ENCODE assay signal across 13 cellular contexts in genomic region chr1:167820684-167821355, GRCh38.
DNase-seq lines count a peak whose midpoint lies in the region; ATAC-seq and TF ChIP-seq lines count a peak whose summit lies in the region.
"Had no signal": no experiment of that assay in that cellular context is flagged by ENCODE, and none has a peak within 500 bp of the region (broad histone marks: within the 10 kb centered on the region; RNA-seq: fewer than 3 reads in every experiment).

No MANE protein-coding gene starts in this region.

- H3K9me3 ChIP-seq in right atrium auricular region (peaks cover 0 to 1% of the 10 kb centered on the region in 2 donors), colonic mucosa (no peaks in the 10 kb centered on the region), muscle layer of duodenum (ENCODE audit: control insufficient read depth in 1 of 2, low read length in 2 of 2) (no peaks in the 10 kb centered on the region), vagina (no peaks in the 10 kb centered on the region)

- H3K4me3 ChIP-seq in right atrium auricular region (peak overlapping the region in 1 of 2 donors; percentile 40), colonic mucosa (no peak overlapping the region), muscle layer of duodenum (ENCODE audit: low read depth in 1 of 2, low read length in 2 of 2) (no peak overlapping the region), vagina (peak overlapping the region in 1 of 2 donors; percentile 36)

- peaks cover 7% of the 10 kb centered on the region for H3K4me1 Mint-ChIP-seq in activated naive CD8-positive, alpha-beta T cell treated with anti-CD3 and anti-CD28 coated beads, Interleukin-2, amount 50 U/mL, for 24 hours

- H3K27me3 Mint-ChIP-seq in activated naive CD8-positive, alpha-beta T cell treated with anti-CD3 and anti-CD28 coated beads, Interleukin-2, amount 50 U/mL, for 24 hours, result peaks cover 11% of the 10 kb centered on the region

- no peak overlapping the region for H3K9ac ChIP-seq in colonic mucosa (ENCODE audit: low read depth in 2 of 2, low read length in 2 of 2)

- intact Hi-C loops in Right ventricle myocardium superior (cut with DNase I) (no loop called here), colonic mucosa (cut with DNase I) (no loop called here), vagina (cut with DNase I) (no loop called here)

- ATAC-seq in Right ventricle myocardium superior (ENCODE audit: poor library complexity) (no peak), GM21723 (IDR thresholded peaks at IDR 0.05; ENCODE audit: unreplicated experiment) (no peak)
- ATAC-seq in activated naive CD8-positive, alpha-beta T cell treated with anti-CD3 and anti-CD28 coated beads, Interleukin-2, amount 50 U/mL, for 24 hours, result no peak

- H3K27ac ChIP-seq in right atrium auricular region (peak overlapping the region; percentile 75 to 80), colonic mucosa (peak overlapping the region; percentile 38), muscle layer of duodenum (ENCODE audit: low read length) (peak overlapping the region; percentile 5), vagina (peak overlapping the region; percentile 72)

- H3K36me3 Mint-ChIP-seq in activated naive CD8-positive, alpha-beta T cell treated with anti-CD3 and anti-CD28 coated beads, Interleukin-2, amount 50 U/mL, for 24 hours (ENCODE audit: low read depth), result peaks cover 4% of the 10 kb centered on the region

- H3K27me3 ChIP-seq in right atrium auricular region (no peaks in the 10 kb centered on the region), colonic mucosa (no peaks in the 10 kb centered on the region), muscle layer of duodenum (ENCODE audit: low read depth, low read length) (no peaks in the 10 kb centered on the region), vagina (no peaks in the 10 kb centered on the region)
- H3K27me3 ChIP-seq: upper lobe of left lung had no signal

- DNase-seq in right atrium auricular region (ENCODE audit: low spot score), result no peak
- no peak for DNase-seq in Right ventricle myocardium superior
- no peak for DNase-seq in colonic mucosa
- no peak for DNase-seq in vagina (ENCODE audit: extremely low spot score in 2 of 2)
- no peak for DNase-seq in NCI-H1105 (lab: John Stamatoyannopoulos, UW)
- no peak for DNase-seq in activated naive CD8-positive, alpha-beta T cell treated with anti-CD3 and anti-CD28 coated beads, Interleukin-2, amount 50 U/mL, for 24 hours
- DNase-seq: DMS 273 treated with DMSO at 0.1 percent for 48 hours, KG1, NCI-H1930 had no signal

- no peak overlapping the region for H3K4me3 Mint-ChIP-seq in activated naive CD8-positive, alpha-beta T cell treated with anti-CD3 and anti-CD28 coated beads, Interleukin-2, amount 50 U/mL, for 24 hours

- TF ChIP-seq CTCF in right atrium auricular region (IDR thresholded peaks at IDR 0.05) (no peak), colonic mucosa (IDR thresholded peaks at IDR 0.05) (no peak), vagina (IDR thresholded peaks at IDR 0.05) (no peak)

- no peak overlapping the region for H3K27ac Mint-ChIP-seq in activated naive CD8-positive, alpha-beta T cell treated with anti-CD3 and anti-CD28 coated beads, Interleukin-2, amount 50 U/mL, for 24 hours

- peaks cover 3% of the 10 kb centered on the region for H3K9me3 Mint-ChIP-seq in activated naive CD8-positive, alpha-beta T cell treated with anti-CD3 and anti-CD28 coated beads, Interleukin-2, amount 50 U/mL, for 24 hours

- H3K4me1 ChIP-seq in right atrium auricular region (peaks cover 0 to 14% of the 10 kb centered on the region in 2 donors), colonic mucosa (no peaks in the 10 kb centered on the region), muscle layer of duodenum (ENCODE audit: control insufficient read depth in 1 of 2, insufficient read depth in 2 of 2, low read length in 2 of 2) (no peaks in the 10 kb centered on the region), vagina (no peaks in the 10 kb centered on the region)

- H3K36me3 ChIP-seq in right atrium auricular region (no peaks in the 10 kb centered on the region), colonic mucosa (no peaks in the 10 kb centered on the region), muscle layer of duodenum (ENCODE audit: control insufficient read depth in 1 of 2, insufficient read depth in 2 of 2, low read length in 2 of 2) (no peaks in the 10 kb centered on the region), vagina (no peaks in the 10 kb centered on the region)
- H3K36me3 ChIP-seq: HAP-1, upper lobe of left lung had no signal

- no peak for TF ChIP-seq POLR2A in vagina (IDR thresholded peaks at IDR 0.05)

Comparison
In these comparisons a context has a peak if more than half of its experiments do, and no peak if none do; other contexts are left out.
1. H3K27ac ChIP-seq: peak in every context shown above with its lines; median percentile 78 in right atrium auricular region; 72 in vagina; 38 in colonic mucosa; 5 in muscle layer of duodenum.